Comparison of ENCODE assay signal across 1 cellular context in genomic region chr2:15172825-15173224, GRCh38.
TF ChIP-seq lines count a peak whose summit lies in the region.

No MANE protein-coding gene starts in this region.

TF ChIP-seq in K562, 482 proteins besides CTCF, POLR2A, EP300 and RAD21 (continued from another document):
- TF ChIP-seq PBX2 (CRISPR knock-in tag; IDR thresholded peaks at IDR 0.05; ENCODE audit: low read depth) (no peak), PBX2 (tag; conservative IDR thresholded peaks at IDR 0.05; ENCODE audit: low read depth) (no peak), MAFG (tag; conservative IDR thresholded peaks at IDR 0.05) (0 out of 2 replicates have a peak, but pooled peaks have one; percentile 23), FOS (IDR thresholded peaks at IDR 0.05; ENCODE audit: extremely low read depth, insufficient read length) (no peak), ETV5 (CRISPR knock-in tag; IDR thresholded peaks at IDR 0.05; ENCODE audit: low read depth) (no peak), MAFF (IDR thresholded peaks at IDR 0.05; ENCODE audit: low read length) (peak; percentile 9; the same call in 1 of the 2 replicates), C11orf30 (IDR thresholded peaks at IDR 0.05; ENCODE audit: low read depth) (peak; percentile 59; the same call in 1 of the 2 replicates), ZNF24 (IDR thresholded peaks at IDR 0.05) (no peak)
